18 cellular contexts compared by ENCODE assay signal in genomic region chr6:111177131-111177530, GRCh38.
"Had no signal": no experiment of that assay in that cellular context is flagged by ENCODE, and none has a peak within 500 bp of the region (broad histone marks: within the 10 kb centered on the region; RNA-seq: fewer than 3 reads in every experiment).

No MANE protein-coding gene starts in this region.

- H3K36me3 ChIP-seq: colonic mucosa, gastroesophageal sphincter, heart left ventricle, left ventricle myocardium inferior, lower lobe of right lung had no signal

- H3K27me3 Mint-ChIP-seq: dendritic cell treated with granulocyte-macrophage colony-stimulating factor and Interleukin-4, amounts not matched to agents 40 ng/mL and 50 ng/mL, for 4 days had no signal

- H3K27ac ChIP-seq: colonic mucosa, epithelial cell of prostate, foreskin keratinocyte, gastroesophageal sphincter, heart left ventricle, left ventricle myocardium inferior, lower lobe of right lung had no signal

- H3K9me3 ChIP-seq: colonic mucosa, gastroesophageal sphincter, heart left ventricle, left ventricle myocardium inferior, lower lobe of right lung had no signal

- H3K9me3 Mint-ChIP-seq: dendritic cell treated with granulocyte-macrophage colony-stimulating factor and Interleukin-4, amounts not matched to agents 40 ng/mL and 50 ng/mL, for 4 days; effector memory CD8-positive, alpha-beta T cell; endodermal cell had no signal

- H3K27me3 ChIP-seq: colonic mucosa, gastroesophageal sphincter, heart left ventricle had no signal

- H3K4me3 Mint-ChIP-seq: dendritic cell treated with granulocyte-macrophage colony-stimulating factor and Interleukin-4, amounts not matched to agents 40 ng/mL and 50 ng/mL, for 4 days; effector memory CD8-positive, alpha-beta T cell; endodermal cell had no signal

- H3K4me3 ChIP-seq: colonic mucosa, gastroesophageal sphincter, heart left ventricle, left ventricle myocardium inferior, lower lobe of right lung had no signal

- H3K4me1 ChIP-seq: colonic mucosa, foreskin keratinocyte, gastroesophageal sphincter, left ventricle myocardium inferior, lower lobe of right lung had no signal

- H3K27ac Mint-ChIP-seq: dendritic cell treated with granulocyte-macrophage colony-stimulating factor and Interleukin-4, amounts not matched to agents 40 ng/mL and 50 ng/mL, for 4 days; effector memory CD8-positive, alpha-beta T cell; endodermal cell had no signal

- ATAC-seq: effector memory CD8-positive, alpha-beta T cell; esophagus mucosa; foreskin keratinocyte; gastroesophageal sphincter; heart left ventricle; lower lobe of right lung had no signal

- DNase-seq: colonic mucosa; cortex of kidney; effector CD8-positive, alpha-beta T cell; effector memory CD8-positive, alpha-beta T cell; endodermal cell; erythroblast; foreskin keratinocyte; heart left ventricle; hippocampal formation; left cardiac atrium; left ventricle myocardium inferior; lower lobe of right lung; mesendoderm; midbrain had no signal
